Comparison of ENCODE assay signal across 23 cellular contexts in the genomic region with DNA sequence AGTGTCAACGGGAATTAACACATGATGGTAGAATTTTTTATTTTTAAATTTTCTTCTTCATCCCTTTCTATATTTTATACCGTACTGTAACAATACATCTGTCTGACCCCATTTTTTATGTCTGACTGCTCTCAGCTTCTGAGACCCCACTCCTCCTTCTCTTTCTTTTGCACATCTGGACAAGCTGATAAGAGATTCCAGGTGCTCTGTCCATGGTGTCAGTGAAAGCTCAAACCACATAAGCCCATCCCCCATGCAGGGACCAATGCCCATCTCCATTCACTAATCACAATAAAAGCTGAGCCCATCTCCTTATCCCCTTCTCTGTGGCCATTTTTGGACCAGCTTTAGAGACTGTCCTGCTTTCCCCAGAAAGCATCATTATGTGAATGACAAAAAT. TPM values are rescaled to one million over a fixed set of nuclear protein-coding genes. Genes with fewer than 3 reads are reported as not detected.
DNase-seq lines count a peak whose midpoint lies in the region; ATAC-seq, FAIRE-seq and TF ChIP-seq lines count a peak whose summit lies in the region.
"Had no signal": no experiment of that assay in that cellular context is flagged by ENCODE, and none has a peak within 500 bp of the region (broad histone marks: within the 10 kb centered on the region; RNA-seq: fewer than 3 reads in every experiment).

No MANE protein-coding gene starts in this region.

- no peaks in the 10 kb centered on the region for H3K36me3 Mint-ChIP-seq in GM23338 (ENCODE audit: low read depth)
- H3K36me3 Mint-ChIP-seq: CD4-positive, CD25-positive, alpha-beta regulatory T cell had no signal

- H3K9me3 Mint-ChIP-seq in GM23338 = no peaks in the 10 kb centered on the region
- H3K9me3 Mint-ChIP-seq: CD4-positive, CD25-positive, alpha-beta regulatory T cell; CD8-positive, alpha-beta memory T cell; H9 had no signal

- H3K27me3 ChIP-seq in GM23338 (ENCODE audit: insufficient read depth) (no peaks in the 10 kb centered on the region), trophoblast cell (ENCODE audit: insufficient read depth, low read length) (no peaks in the 10 kb centered on the region)
- H3K27me3 ChIP-seq: BE2C had no signal

- peaks cover 10% of the 10 kb centered on the region for H3K4me1 Mint-ChIP-seq in GM23338
- H3K4me1 Mint-ChIP-seq: CD4-positive, CD25-positive, alpha-beta regulatory T cell; CD8-positive, alpha-beta memory T cell had no signal

- no peak overlapping the region for H3K27ac ChIP-seq in GM23338 (ENCODE audit: low read depth)
- no peak overlapping the region for H3K27ac ChIP-seq in trophoblast cell (ENCODE audit: low read depth, low read length)
- H3K27ac ChIP-seq: HL-60 had no signal

- H3K4me1 ChIP-seq in GM23338 (ENCODE audit: insufficient read depth) (peaks cover 5% of the 10 kb centered on the region), trophoblast cell (ENCODE audit: control insufficient read depth in 1 of 2, insufficient read depth in 2 of 2, low read length in 2 of 2) (peaks cover 7 to 8% of the 10 kb centered on the region in 2 experiments)
- H3K4me1 ChIP-seq: BE2C had no signal

- H3K9me3 ChIP-seq in trophoblast cell (ENCODE audit: insufficient read depth, low read depth, low read length) = no peaks in the 10 kb centered on the region
- H3K9me3 ChIP-seq: BE2C had no signal

- no peak overlapping the region for H3K4me2 ChIP-seq in GM23338
- no peak overlapping the region for H3K4me2 ChIP-seq in trophoblast cell (ENCODE audit: low read length)

- DNase-seq in GM12891 (ENCODE audit: insufficient read length, low spot score) (no peak), GM23338 (ENCODE audit: low spot score) (no peak), trophoblast cell (no peak)
- DNase-seq: ACHN; BE2C; C1 segment of cervical spinal cord; CD4-positive, CD25-positive, alpha-beta regulatory T cell; CD8-positive, alpha-beta memory T cell; COR-L47; DMS 273 treated with DMSO at 0.1 percent for 48 hours; DMS53; DND-41; EL; H9; KG1 had no signal

- H3K79me2 ChIP-seq in GM23338 (replicated peaks; ENCODE audit: insufficient read depth) (no peaks in the 10 kb centered on the region), trophoblast cell (ENCODE audit: control insufficient read depth, insufficient read depth, low read length, poor library complexity) (no peaks in the 10 kb centered on the region)

- no peak overlapping the region for H2BK12ac ChIP-seq in trophoblast cell (ENCODE audit: low read length)

- no peak overlapping the region for H3K23ac ChIP-seq in trophoblast cell (ENCODE audit: low read length)

- WGBS in trophoblast cell (ENCODE audit: extremely low coverage, insufficient coverage, insufficient read length) = 100% methylated on average over 1 of the region's 2 CpGs

- H3K9ac ChIP-seq in trophoblast cell (ENCODE audit: low read length) = no peak overlapping the region

- peaks cover 5% of the 10 kb centered on the region for H3K27me3 Mint-ChIP-seq in GM23338 (ENCODE audit: insufficient read depth, low read depth, poor library complexity)

- no peak overlapping the region for H3K4me3 Mint-ChIP-seq in GM23338
- H3K4me3 Mint-ChIP-seq: CD4-positive, CD25-positive, alpha-beta regulatory T cell; CD8-positive, alpha-beta memory T cell; H9 had no signal

- no peak overlapping the region for H3K4ac ChIP-seq in trophoblast cell (ENCODE audit: low read depth, low read length)

- TF ChIP-seq EP300 in Ishikawa (IDR thresholded peaks at IDR 0.05; ENCODE audit: borderline replicate concordance) = no peak

- H3K4me3 ChIP-seq in GM23338 (no peak overlapping the region), trophoblast cell (ENCODE audit: low read depth, low read length) (no peak overlapping the region)

- no peaks in the 10 kb centered on the region for H4K20me1 ChIP-seq in GM23338 (replicated peaks; ENCODE audit: insufficient read depth)

- no peak overlapping the region for H3K18ac ChIP-seq in trophoblast cell (ENCODE audit: low read length)

- H2BK5ac ChIP-seq in trophoblast cell (ENCODE audit: low read depth, low read length, poor library complexity) = no peak overlapping the region

- H4K8ac ChIP-seq in trophoblast cell (ENCODE audit: low read depth, low read length) = no peak overlapping the region

- TF ChIP-seq CTCF in GM23338 (conservative IDR thresholded peaks at IDR 0.05; ENCODE audit: low read depth in 2 of 2) = no peak

- ATAC-seq in GM23338 = no peak
- no peak for ATAC-seq in GM19395 (IDR thresholded peaks at IDR 0.05; ENCODE audit: unreplicated experiment)
- no peak for ATAC-seq in GM21390 (IDR thresholded peaks at IDR 0.05; ENCODE audit: unreplicated experiment)

- H3K9me2 ChIP-seq in GM23338 (ENCODE audit: insufficient read depth) = no peaks in the 10 kb centered on the region

- H4K12ac ChIP-seq in trophoblast cell (ENCODE audit: low read depth, low read length) = no peak overlapping the region

- H3K14ac ChIP-seq in trophoblast cell (ENCODE audit: low read length) = no peak overlapping the region

- TF ChIP-seq POLR2A in GM12891 (IDR thresholded peaks at IDR 0.05; ENCODE audit: low read depth, low read length) = no peak

- FAIRE-seq in GM12891 (lab: Jason Lieb, UNC) = peak; percentile 64
- FAIRE-seq: A204.1, GM12892, GM18507, H1 had no signal

- H2AFZ ChIP-seq in GM23338 = no peak overlapping the region
- no peak overlapping the region for H2AFZ ChIP-seq in trophoblast cell (ENCODE audit: insufficient read depth, low read length, poor library complexity)

- no peak overlapping the region for H4K91ac ChIP-seq in trophoblast cell (ENCODE audit: low read depth, low read length)

- H2AK5ac ChIP-seq in trophoblast cell (ENCODE audit: low read length) = peak overlapping the region; percentile 32

- H2BK120ac ChIP-seq in trophoblast cell (ENCODE audit: insufficient read depth, low read length, poor library complexity) = no peak overlapping the region

- no peak overlapping the region for H3K27ac Mint-ChIP-seq in GM23338
- H3K27ac Mint-ChIP-seq: CD4-positive, CD25-positive, alpha-beta regulatory T cell; CD8-positive, alpha-beta memory T cell; H9 had no signal

- peaks cover 2% of the 10 kb centered on the region for H3K79me1 ChIP-seq in trophoblast cell (ENCODE audit: low read length)

- no peak for TF ChIP-seq RAD21 in Ishikawa (IDR thresholded peaks at IDR 0.05; ENCODE audit: low read depth)

- H3K36me3 ChIP-seq in GM23338 (ENCODE audit: insufficient read depth) = no peaks in the 10 kb centered on the region
- H3K36me3 ChIP-seq in trophoblast cell (ENCODE audit: control insufficient read depth in 1 of 2, insufficient read depth in 2 of 2, low read length in 2 of 2) = peaks cover 7 to 10% of the 10 kb centered on the region in 2 experiments
- H3K36me3 ChIP-seq: BE2C had no signal

- no peaks in the 10 kb centered on the region for H3F3A ChIP-seq in GM23338 (replicated peaks; ENCODE audit: low read depth)

TF ChIP-seq in GM12891, 5 proteins besides CTCF, POLR2A, EP300 and RAD21:
- TF ChIP-seq SPI1 (IDR thresholded peaks at IDR 0.05; ENCODE audit: low read depth, low read length) = no peak
- TF ChIP-seq TAF1 (IDR thresholded peaks at IDR 0.05; ENCODE audit: low read depth, low read length) = no peak
- TF ChIP-seq POLR2AphosphoS5 (IDR thresholded peaks at IDR 0.05; ENCODE audit: low read depth, low read length) = no peak
- TF ChIP-seq PAX5 (IDR thresholded peaks at IDR 0.05; ENCODE audit: insufficient read depth, low read length, severe bottlenecking) = no peak
- TF ChIP-seq POU2F2 (IDR thresholded peaks at IDR 0.05; ENCODE audit: low read depth, low read length) = no peak

TF ChIP-seq in GM23338, 12 proteins besides CTCF, POLR2A, EP300 and RAD21 (continues in another document):
- TF ChIP-seq NANOG (IDR thresholded peaks at IDR 0.05; ENCODE audit: borderline replicate concordance) (no peak), ZNF331 (CRISPR knock-in tag; IDR thresholded peaks at IDR 0.05; ENCODE audit: low read depth) (no peak), EZH2phosphoT487 (IDR thresholded peaks at IDR 0.05; ENCODE audit: unreplicated experiment) (no peak), JUNB (IDR thresholded peaks at IDR 0.05; ENCODE audit: unreplicated experiment) (no peak), EZH2 (IDR thresholded peaks at IDR 0.05; ENCODE audit: low read depth, unreplicated experiment) (no peak), POLR2AphosphoS5 (IDR thresholded peaks at IDR 0.05; ENCODE audit: low read depth) (no peak)
- TF ChIP-seq, protein P1, sequence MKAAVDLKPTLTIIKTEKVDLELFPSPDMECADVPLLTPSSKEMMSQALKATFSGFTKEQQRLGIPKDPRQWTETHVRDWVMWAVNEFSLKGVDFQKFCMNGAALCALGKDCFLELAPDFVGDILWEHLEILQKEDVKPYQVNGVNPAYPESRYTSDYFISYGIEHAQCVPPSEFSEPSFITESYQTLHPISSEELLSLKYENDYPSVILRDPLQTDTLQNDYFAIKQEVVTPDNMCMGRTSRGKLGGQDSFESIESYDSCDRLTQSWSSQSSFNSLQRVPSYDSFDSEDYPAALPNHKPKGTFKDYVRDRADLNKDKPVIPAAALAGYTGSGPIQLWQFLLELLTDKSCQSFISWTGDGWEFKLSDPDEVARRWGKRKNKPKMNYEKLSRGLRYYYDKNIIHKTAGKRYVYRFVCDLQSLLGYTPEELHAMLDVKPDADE (IDR thresholded peaks at IDR 0.05) = no peak

RNA-seq across cellular contexts. Expression of a gene that starts 8.7 kb away (rescaled TPM):
- 122 TPM for polyA plus RNA-seq in GM12891 (2012; ENCODE audit: low read depth, missing spikeins)
- total RNA-seq in GM23338 (2014; rRNA removed; shearing (Covaris generic)) = 8.3 and 9.7 TPM in 2 replicates
- 7.3 and 8.5 TPM in 2 replicates for polyA plus RNA-seq in GM23338 (2016; fragmentation: Nextera tagmentation; extraction: Ambion mirVana)
- polyA plus RNA-seq in trophoblast cell (2013) = 22.7 and 23.9 TPM in 2 replicates
- total RNA-seq: CD4-positive, CD25-positive, alpha-beta regulatory T cell had no signal
